ENCODE assay signal across 2 cellular contexts in the genomic region with DNA sequence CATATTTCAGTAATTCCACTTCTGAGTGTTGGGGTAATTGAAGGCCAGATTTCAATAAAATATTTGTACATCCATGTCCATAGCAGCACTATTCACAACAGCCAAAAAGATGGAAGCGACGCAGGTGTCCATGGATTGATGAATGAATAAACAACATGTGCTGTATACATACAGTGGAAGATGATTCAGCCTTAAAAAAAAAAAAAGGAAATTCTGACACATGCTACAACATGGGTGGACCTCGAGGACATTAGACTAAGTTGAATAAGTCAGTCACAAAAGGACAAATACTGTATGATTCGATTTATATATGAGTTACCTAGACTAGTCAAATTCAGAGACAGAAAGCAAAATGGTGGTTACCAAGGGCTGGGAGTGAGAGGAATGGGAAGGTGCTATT.
TF ChIP-seq lines count a peak whose summit lies in the region.

No MANE protein-coding gene starts in this region.

TF ChIP-seq in liver, 16 proteins besides CTCF, POLR2A, EP300 and RAD21:
- TF ChIP-seq YY1 (IDR thresholded peaks at IDR 0.05) (no peak), FOXA1 (IDR thresholded peaks at IDR 0.05) (no peak), EGR1 (IDR thresholded peaks at IDR 0.05; ENCODE audit: low read depth in 2 of 2) (no peak), TAF1 (conservative IDR thresholded peaks at IDR 0.05) (no peak), FOXA2 (IDR thresholded peaks at IDR 0.05) (no peak), GABPA (IDR thresholded peaks at IDR 0.05 in 1 of 2, conservative IDR thresholded peaks at IDR 0.05 in 1 of 2) (no peak), SP1 (IDR thresholded peaks at IDR 0.05) (no peak), HNF4A (conservative IDR thresholded peaks at IDR 0.05) (no peak), NR2F2 (IDR thresholded peaks at IDR 0.05) (no peak), JUND (IDR thresholded peaks at IDR 0.05) (no peak), RXRA (IDR thresholded peaks at IDR 0.05) (no peak), HNF4G (IDR thresholded peaks at IDR 0.05) (no peak)
- TF ChIP-seq, protein P1, sequence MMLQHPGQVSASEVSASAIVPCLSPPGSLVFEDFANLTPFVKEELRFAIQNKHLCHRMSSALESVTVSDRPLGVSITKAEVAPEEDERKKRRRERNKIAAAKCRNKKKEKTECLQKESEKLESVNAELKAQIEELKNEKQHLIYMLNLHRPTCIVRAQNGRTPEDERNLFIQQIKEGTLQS (IDR thresholded peaks at IDR 0.05) = no peak
- TF ChIP-seq, protein P2, sequence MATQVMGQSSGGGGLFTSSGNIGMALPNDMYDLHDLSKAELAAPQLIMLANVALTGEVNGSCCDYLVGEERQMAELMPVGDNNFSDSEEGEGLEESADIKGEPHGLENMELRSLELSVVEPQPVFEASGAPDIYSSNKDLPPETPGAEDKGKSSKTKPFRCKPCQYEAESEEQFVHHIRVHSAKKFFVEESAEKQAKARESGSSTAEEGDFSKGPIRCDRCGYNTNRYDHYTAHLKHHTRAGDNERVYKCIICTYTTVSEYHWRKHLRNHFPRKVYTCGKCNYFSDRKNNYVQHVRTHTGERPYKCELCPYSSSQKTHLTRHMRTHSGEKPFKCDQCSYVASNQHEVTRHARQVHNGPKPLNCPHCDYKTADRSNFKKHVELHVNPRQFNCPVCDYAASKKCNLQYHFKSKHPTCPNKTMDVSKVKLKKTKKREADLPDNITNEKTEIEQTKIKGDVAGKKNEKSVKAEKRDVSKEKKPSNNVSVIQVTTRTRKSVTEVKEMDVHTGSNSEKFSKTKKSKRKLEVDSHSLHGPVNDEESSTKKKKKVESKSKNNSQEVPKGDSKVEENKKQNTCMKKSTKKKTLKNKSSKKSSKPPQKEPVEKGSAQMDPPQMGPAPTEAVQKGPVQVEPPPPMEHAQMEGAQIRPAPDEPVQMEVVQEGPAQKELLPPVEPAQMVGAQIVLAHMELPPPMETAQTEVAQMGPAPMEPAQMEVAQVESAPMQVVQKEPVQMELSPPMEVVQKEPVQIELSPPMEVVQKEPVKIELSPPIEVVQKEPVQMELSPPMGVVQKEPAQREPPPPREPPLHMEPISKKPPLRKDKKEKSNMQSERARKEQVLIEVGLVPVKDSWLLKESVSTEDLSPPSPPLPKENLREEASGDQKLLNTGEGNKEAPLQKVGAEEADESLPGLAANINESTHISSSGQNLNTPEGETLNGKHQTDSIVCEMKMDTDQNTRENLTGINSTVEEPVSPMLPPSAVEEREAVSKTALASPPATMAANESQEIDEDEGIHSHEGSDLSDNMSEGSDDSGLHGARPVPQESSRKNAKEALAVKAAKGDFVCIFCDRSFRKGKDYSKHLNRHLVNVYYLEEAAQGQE (IDR thresholded peaks at IDR 0.05) = no peak
- TF ChIP-seq, protein P3, sequence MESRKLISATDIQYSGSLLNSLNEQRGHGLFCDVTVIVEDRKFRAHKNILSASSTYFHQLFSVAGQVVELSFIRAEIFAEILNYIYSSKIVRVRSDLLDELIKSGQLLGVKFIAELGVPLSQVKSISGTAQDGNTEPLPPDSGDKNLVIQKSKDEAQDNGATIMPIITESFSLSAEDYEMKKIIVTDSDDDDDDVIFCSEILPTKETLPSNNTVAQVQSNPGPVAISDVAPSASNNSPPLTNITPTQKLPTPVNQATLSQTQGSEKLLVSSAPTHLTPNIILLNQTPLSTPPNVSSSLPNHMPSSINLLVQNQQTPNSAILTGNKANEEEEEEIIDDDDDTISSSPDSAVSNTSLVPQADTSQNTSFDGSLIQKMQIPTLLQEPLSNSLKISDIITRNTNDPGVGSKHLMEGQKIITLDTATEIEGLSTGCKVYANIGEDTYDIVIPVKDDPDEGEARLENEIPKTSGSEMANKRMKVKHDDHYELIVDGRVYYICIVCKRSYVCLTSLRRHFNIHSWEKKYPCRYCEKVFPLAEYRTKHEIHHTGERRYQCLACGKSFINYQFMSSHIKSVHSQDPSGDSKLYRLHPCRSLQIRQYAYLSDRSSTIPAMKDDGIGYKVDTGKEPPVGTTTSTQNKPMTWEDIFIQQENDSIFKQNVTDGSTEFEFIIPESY (IDR thresholded peaks at IDR 0.05) = no peak
- TF ChIP-seq, protein P4, sequence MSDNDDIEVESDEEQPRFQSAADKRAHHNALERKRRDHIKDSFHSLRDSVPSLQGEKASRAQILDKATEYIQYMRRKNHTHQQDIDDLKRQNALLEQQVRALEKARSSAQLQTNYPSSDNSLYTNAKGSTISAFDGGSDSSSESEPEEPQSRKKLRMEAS (IDR thresholded peaks at IDR 0.05) = no peak

TF ChIP-seq in HepG2, 621 proteins besides CTCF, POLR2A, EP300 and RAD21:
- TF ChIP-seq, protein P5, sequence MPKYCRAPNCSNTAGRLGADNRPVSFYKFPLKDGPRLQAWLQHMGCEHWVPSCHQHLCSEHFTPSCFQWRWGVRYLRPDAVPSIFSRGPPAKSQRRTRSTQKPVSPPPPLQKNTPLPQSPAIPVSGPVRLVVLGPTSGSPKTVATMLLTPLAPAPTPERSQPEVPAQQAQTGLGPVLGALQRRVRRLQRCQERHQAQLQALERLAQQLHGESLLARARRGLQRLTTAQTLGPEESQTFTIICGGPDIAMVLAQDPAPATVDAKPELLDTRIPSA (CRISPR knock-in tag; IDR thresholded peaks at IDR 0.05; ENCODE audit: borderline replicate concordance) = no peak
- TF ChIP-seq IRF2 (CRISPR knock-in tag; IDR thresholded peaks at IDR 0.05) (no peak), ZSCAN9 (CRISPR knock-in tag; IDR thresholded peaks at IDR 0.05; ENCODE audit: borderline replicate concordance) (no peak), ZFP62 (CRISPR knock-in tag; IDR thresholded peaks at IDR 0.05) (no peak)
